Comparison of ENCODE assay signal across 9 cellular contexts in the genomic region with DNA sequence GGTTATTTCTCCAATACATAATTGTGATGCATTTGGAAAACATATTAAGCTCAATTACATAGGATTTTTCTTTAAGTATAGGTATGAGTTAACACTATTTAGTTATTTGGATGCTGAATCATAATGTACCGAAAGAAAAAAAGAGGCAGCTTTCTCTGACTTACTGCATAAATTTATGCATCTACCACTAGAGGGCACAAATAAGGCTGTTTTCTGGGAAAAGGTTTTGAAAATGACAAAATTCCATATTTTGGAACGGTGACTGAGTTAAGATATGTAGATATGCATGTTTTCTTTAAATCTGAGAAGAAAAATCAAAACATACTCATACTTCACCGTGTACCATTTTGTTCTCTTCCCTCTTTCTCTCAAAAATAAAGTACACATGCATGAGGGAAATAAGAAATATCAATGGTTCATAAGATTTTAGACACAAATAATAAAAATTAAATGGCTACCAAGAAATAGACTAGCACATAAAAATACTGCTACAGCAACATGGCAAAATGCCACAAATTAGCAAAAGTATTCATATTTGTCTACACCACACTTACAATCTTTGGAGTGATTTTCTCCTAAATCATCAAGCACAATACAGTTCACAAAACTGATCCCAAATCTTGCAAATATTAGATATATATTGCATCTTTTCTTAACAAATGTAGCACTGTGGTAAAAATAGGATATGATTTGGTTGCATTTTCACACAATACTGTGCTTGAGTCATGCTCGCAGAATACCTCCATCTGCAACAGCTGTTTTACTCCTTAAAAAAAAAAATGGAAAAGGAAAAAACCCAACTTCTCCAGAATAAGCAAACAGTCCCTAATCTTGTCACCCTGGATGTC.
DNase-seq lines count a peak whose midpoint lies in the region; ATAC-seq and TF ChIP-seq lines count a peak whose summit lies in the region.
"Had no signal": no experiment of that assay in that cellular context is flagged by ENCODE, and none has a peak within 500 bp of the region (broad histone marks: within the 10 kb centered on the region; RNA-seq: fewer than 3 reads in every experiment).

No MANE protein-coding gene starts in this region.

- H3K4ac ChIP-seq in mesendoderm (ENCODE audit: low read depth, low read length), result no peak overlapping the region

- H3K36me3 ChIP-seq in mesendoderm (ENCODE audit: control insufficient read depth, insufficient read depth, low read length), result no peaks in the 10 kb centered on the region

- H3K27me3 Mint-ChIP-seq in brain, result no peaks in the 10 kb centered on the region
- H3K27me3 Mint-ChIP-seq: activated B cell treated with CpG ODN at 0.5 μM for 24 hours had no signal

- no peak overlapping the region for H2BK5ac ChIP-seq in mesendoderm (ENCODE audit: low read length)

- no peaks in the 10 kb centered on the region for H3K36me3 Mint-ChIP-seq in brain

- no peaks in the 10 kb centered on the region for H3K4me1 ChIP-seq in mesendoderm (ENCODE audit: control insufficient read depth, low read depth, low read length)

- ATAC-seq in stimulated activated naive CD8-positive, alpha-beta T cell treated with anti-CD3 and anti-CD28 coated beads, Interleukin-15, Interleukin-2, amounts not matched to agents 100 U/mL and 50 U/mL, for 24 hours, result no peak

- H3K79me2 ChIP-seq in mesendoderm (ENCODE audit: control insufficient read depth, insufficient read depth, low read length), result no peaks in the 10 kb centered on the region

- H4K8ac ChIP-seq in mesendoderm (ENCODE audit: low read depth, low read length), result no peak overlapping the region

- TF ChIP-seq CTCF in brain (conservative IDR thresholded peaks at IDR 0.05), result peak; percentile 74 to 89

- H3K18ac ChIP-seq in mesendoderm (ENCODE audit: low read length), result no peak overlapping the region

- no peak overlapping the region for H2BK15ac ChIP-seq in mesendoderm (replicated peaks; ENCODE audit: low read depth)

- H3K27ac ChIP-seq in mesendoderm (ENCODE audit: low read depth, low read length), result no peak overlapping the region

- H3K56ac ChIP-seq in mesendoderm (ENCODE audit: low read length), result no peak overlapping the region

- no peak overlapping the region for H3K4me2 ChIP-seq in mesendoderm (ENCODE audit: low read length)

- H2AK5ac ChIP-seq in mesendoderm (ENCODE audit: low read length), result no peak overlapping the region

- H3K27me3 ChIP-seq in mesendoderm (ENCODE audit: insufficient read depth, low read length, poor library complexity), result no peaks in the 10 kb centered on the region

- H4K5ac ChIP-seq in mesendoderm (ENCODE audit: low read length), result no peak overlapping the region

- no peak overlapping the region for H3K4me3 ChIP-seq in mesendoderm (ENCODE audit: low read length)

- no peak overlapping the region for H3K9ac ChIP-seq in mesendoderm (ENCODE audit: low read length)

- no peaks in the 10 kb centered on the region for H3K4me1 Mint-ChIP-seq in brain
- H3K4me1 Mint-ChIP-seq: activated B cell treated with CpG ODN at 0.5 μM for 24 hours had no signal

- no peak overlapping the region for H2BK120ac ChIP-seq in mesendoderm (ENCODE audit: low read depth, low read length)

- no peak overlapping the region for H3K4me3 Mint-ChIP-seq in brain
- H3K4me3 Mint-ChIP-seq: activated B cell treated with CpG ODN at 0.5 μM for 24 hours had no signal

- no CpG with 5 or more reads among the region's 4 CpGs for WGBS in mesendoderm (ENCODE audit: extremely low coverage, insufficient coverage, low lambda C conversion rate)

- no peaks in the 10 kb centered on the region for H3K79me1 ChIP-seq in mesendoderm (ENCODE audit: low read length)

- DNase-seq in DMS 273 (lab: John Stamatoyannopoulos, UW; ENCODE audit: unreplicated experiment) (peak; percentile 6), DMS 273 treated with DMSO at 0.1 percent for 48 hours (lab: John Stamatoyannopoulos, UW) (no peak), LHCN-M2 (ENCODE audit: low read depth) (peak; percentile 14), mesendoderm (peak; percentile 8), NCI-H510A (lab: John Stamatoyannopoulos, UW) (no peak)
- DNase-seq in activated CD8-positive, alpha-beta memory T cell treated with anti-CD3 and anti-CD28 coated beads for 24 hours, result no peak
- DNase-seq in stimulated activated naive CD8-positive, alpha-beta T cell treated with anti-CD3 and anti-CD28 coated beads, Interleukin-15, Interleukin-2, amounts not matched to agents 100 U/mL and 50 U/mL, for 24 hours, result no peak
- DNase-seq: activated B cell treated with CpG ODN at 0.5 μM for 24 hours had no signal

- H3K23ac ChIP-seq in mesendoderm (ENCODE audit: low read length), result no peak overlapping the region

- H3K27ac Mint-ChIP-seq in brain, result no peak overlapping the region
- H3K27ac Mint-ChIP-seq: activated B cell treated with CpG ODN at 0.5 μM for 24 hours had no signal

- H3K9me3 Mint-ChIP-seq in brain, result no peaks in the 10 kb centered on the region
- H3K9me3 Mint-ChIP-seq: activated B cell treated with CpG ODN at 0.5 μM for 24 hours had no signal

Comparison
In these comparisons a context has a peak if more than half of its experiments do, and no peak if none do; other contexts are left out.
1. DNase-seq: peak in DMS 273 (single experiment), LHCN-M2 (single experiment) and mesendoderm (single experiment); none in DMS 273 treated with DMSO at 0.1 percent for 48 hours (single experiment), activated CD8-positive, alpha-beta memory T cell treated with anti-CD3 and anti-CD28 coated beads for 24 hours (single experiment), NCI-H510A (single experiment) and stimulated activated naive CD8-positive, alpha-beta T cell treated with anti-CD3 and anti-CD28 coated beads, Interleukin-15, Interleukin-2, amounts not matched to agents 100 U/mL and 50 U/mL, for 24 hours (single experiment).